Comparison of ENCODE assay signal across 8 cellular contexts in the genomic region with DNA sequence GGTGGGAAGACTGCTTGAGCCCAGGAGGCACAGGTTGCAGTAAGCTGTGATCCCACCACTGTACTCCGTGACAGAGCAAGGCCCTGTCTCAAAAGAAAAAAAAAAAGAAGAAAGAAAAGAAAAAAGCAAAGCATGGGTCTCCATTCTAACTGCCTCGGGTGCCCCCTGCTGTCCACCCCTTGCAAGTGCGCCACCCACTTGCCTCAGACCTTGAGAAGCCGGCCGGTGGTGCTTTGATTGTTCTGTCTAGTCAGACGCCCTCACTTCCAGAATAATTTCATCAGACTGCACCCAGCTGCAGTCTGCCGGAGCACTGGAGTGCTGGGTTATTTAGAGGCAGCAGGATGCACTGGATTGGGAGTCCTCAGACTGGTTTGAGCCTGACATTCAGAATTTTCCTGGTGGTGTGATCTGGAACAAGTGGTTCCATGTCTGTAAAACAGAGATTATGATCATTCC. TPM values are rescaled to one million over a fixed set of nuclear protein-coding genes. Genes with fewer than 3 reads are reported as not detected.
DNase-seq lines count a peak whose midpoint lies in the region; ATAC-seq and TF ChIP-seq lines count a peak whose summit lies in the region.

No MANE protein-coding gene starts in this region.

- WGBS in lower leg skin, 2 donors: 1 to 5% methylated on average over 7 of the region's 7 CpGs

- peak; percentile 89 for TF ChIP-seq CTCF in CD4-positive, alpha-beta T cell (IDR thresholded peaks at IDR 0.05)
- TF ChIP-seq CTCF in choroid plexus epithelial cell (conservative IDR thresholded peaks at IDR 0.05; ENCODE audit: low read depth, low read length) (peak; percentile 92), lower leg skin (IDR thresholded peaks at IDR 0.05) (peak in 1 of 3 donors; percentile 64)

- H3K9me3 Mint-ChIP-seq in CD4-positive, alpha-beta T cell: no peaks in the 10 kb centered on the region
- H3K9me3 Mint-ChIP-seq in activated CD4-positive, alpha-beta T cell treated with anti-CD3 and anti-CD28 coated beads, Interleukin-2, amount 10 ng/mL, durations not matched to agents 24 days and 14 days: no peaks in the 10 kb centered on the region

- intact Hi-C loops in CD4-positive, alpha-beta T cell (cut with DNase I, micrococcal nuclease): loop anchor here (1.0 to 10.0 kb wide), 4 partner anchors 237 to 269 kb away; no protein-coding TSS in a partner anchor
- intact Hi-C loops in activated CD4-positive, alpha-beta T cell treated with anti-CD3 and anti-CD28 coated beads, Interleukin-2, amount 10 ng/mL, durations not matched to agents 24 days and 14 days (cut with micrococcal nuclease): loop anchor here (1.0 kb wide), 3 partner anchors 61 to 270 kb away; no protein-coding TSS in a partner anchor
- intact Hi-C loops in lower leg skin (cut with DNase I; ENCODE audit: low total_unique reads): no loop called here

- peak; percentile 58 to 78 (median 68) for DNase-seq in CD4-positive, alpha-beta T cell
- DNase-seq in NCI-H524 treated with DMSO at 0.1 percent for 48 hours (lab: John Stamatoyannopoulos, UW) (peak; percentile 37), choroid plexus epithelial cell (ENCODE audit: low read depth) (peak; percentile 89), lower leg skin (ENCODE audit: low spot score in 2 of 2) (peak; percentile 58 to 93)
- peak; percentile 93 for DNase-seq in activated CD4-positive, alpha-beta T cell treated with anti-CD3 and anti-CD28 coated beads, Interleukin-2, amount 10 ng/mL, durations not matched to agents 24 days and 14 days
- peak; percentile 60 to 74 (median 72) for DNase-seq in stimulated activated CD4-positive, alpha-beta T cell treated with anti-CD3 and anti-CD28 coated beads, TNF-alpha, amount 100 ng/mL, for 48 hours (ENCODE audit: low read depth in 3 of 3)

- H3K27me3 Mint-ChIP-seq in CD4-positive, alpha-beta T cell: peaks cover 10% of the 10 kb centered on the region
- H3K27me3 Mint-ChIP-seq in activated CD4-positive, alpha-beta T cell treated with anti-CD3 and anti-CD28 coated beads, Interleukin-2, amount 10 ng/mL, durations not matched to agents 24 days and 14 days: peaks cover 18% of the 10 kb centered on the region

- H3K27ac Mint-ChIP-seq in CD4-positive, alpha-beta T cell: no peak overlapping the region
- H3K27ac Mint-ChIP-seq in activated CD4-positive, alpha-beta T cell treated with anti-CD3 and anti-CD28 coated beads, Interleukin-2, amount 10 ng/mL, durations not matched to agents 24 days and 14 days: no peak overlapping the region

- no peak overlapping the region for H3K4me3 Mint-ChIP-seq in CD4-positive, alpha-beta T cell
- H3K4me3 Mint-ChIP-seq in activated CD4-positive, alpha-beta T cell treated with anti-CD3 and anti-CD28 coated beads, Interleukin-2, amount 10 ng/mL, durations not matched to agents 24 days and 14 days: no peak overlapping the region

- no peak for TF ChIP-seq POLR2A in lower leg skin (IDR thresholded peaks at IDR 0.05)

- peak; percentile 99 for ATAC-seq in CD4-positive, alpha-beta T cell (ENCODE audit: poor library complexity)
- ATAC-seq in HG02642 (IDR thresholded peaks at IDR 0.05; ENCODE audit: poor library complexity, unreplicated experiment) (peak; percentile 62), GM18511 (IDR thresholded peaks at IDR 0.05; ENCODE audit: unreplicated experiment) (no peak)

- no peaks in the 10 kb centered on the region for H3K36me3 Mint-ChIP-seq in CD4-positive, alpha-beta T cell (ENCODE audit: low read depth)
- no peaks in the 10 kb centered on the region for H3K36me3 Mint-ChIP-seq in activated CD4-positive, alpha-beta T cell treated with anti-CD3 and anti-CD28 coated beads, Interleukin-2, amount 10 ng/mL, durations not matched to agents 24 days and 14 days (ENCODE audit: low read depth)

- no peak overlapping the region for H3K4me3 ChIP-seq in choroid plexus epithelial cell (ENCODE audit: low read depth, low read length)
- H3K4me3 ChIP-seq in lower leg skin (ENCODE audit: low read depth, poor library complexity, severe bottlenecking): no peak overlapping the region

- POLR2A ChIA-PET in CD4-positive, alpha-beta T cell (lab: Charles Lee): interaction anchor here (0.6 kb wide), 1 partner anchor 18 kb away, joined by 3 read pairs; the partner anchor contains the start of gene TM9SF4

- CTCF ChIA-PET in CD4-positive, alpha-beta T cell (lab: Charles Lee): interaction anchor here (1.3 kb wide), 1 partner anchor 10 kb away, joined by 6 read pairs; no protein-coding TSS in a partner anchor

- no peaks in the 10 kb centered on the region for H3K4me1 Mint-ChIP-seq in CD4-positive, alpha-beta T cell (ENCODE audit: low read depth)
- peaks cover 2% of the 10 kb centered on the region for H3K4me1 Mint-ChIP-seq in activated CD4-positive, alpha-beta T cell treated with anti-CD3 and anti-CD28 coated beads, Interleukin-2, amount 10 ng/mL, durations not matched to agents 24 days and 14 days

- H3K27ac ChIP-seq in CD4-positive, alpha-beta T cell (ENCODE audit: low read depth, low read length): no peak overlapping the region

- no peaks in the 10 kb centered on the region for H3K27me3 ChIP-seq in CD4-positive, alpha-beta T cell (ENCODE audit: control insufficient read depth, insufficient read depth, low read length)

- no peaks in the 10 kb centered on the region for H3K9me3 ChIP-seq in CD4-positive, alpha-beta T cell (ENCODE audit: control insufficient read depth, low read length)

RNA-seq across cellular contexts. Expression of gene TM9SF4, which starts 17.6 kb away (rescaled TPM):
- 10 to 100 TPM; 22.4 to 24.5 TPM for total RNA-seq in CD4-positive, alpha-beta T cell
- total RNA-seq in activated CD4-positive, alpha-beta T cell treated with anti-CD3 and anti-CD28 coated beads, Interleukin-2, amount 10 ng/mL, durations not matched to agents 24 days and 14 days: 48.9 and 49.8 TPM in 2 replicates
- total RNA-seq in lower leg skin: 10 to 100 TPM; 42.2 to 49.5 (median 47.3) TPM

RNA-seq across cellular contexts. Expression of gene HCK, which starts 39.9 kb away (rescaled TPM):
- 1 to 10 TPM in 1 of 2 experiments, under 1 TPM in 1; 0.67 to 1.0 TPM for total RNA-seq in CD4-positive, alpha-beta T cell
- total RNA-seq in activated CD4-positive, alpha-beta T cell treated with anti-CD3 and anti-CD28 coated beads, Interleukin-2, amount 10 ng/mL, durations not matched to agents 24 days and 14 days: not detected in 2 replicates
- total RNA-seq in lower leg skin: 10 to 100 TPM in 1 of 4 donors, 1 to 10 TPM in 3; 7.0 to 10.2 (median 8.7) TPM

Comparison
In these comparisons a context has a peak if more than half of its experiments do, and no peak if none do; other contexts are left out.
1. DNase-seq: peak in every context shown above with its lines; median percentile 93 in activated CD4-positive, alpha-beta T cell treated with anti-CD3 and anti-CD28 coated beads, Interleukin-2, amount 10 ng/mL, durations not matched to agents 24 days and 14 days; 89 in choroid plexus epithelial cell; 76 in lower leg skin; 72 in stimulated activated CD4-positive, alpha-beta T cell treated with anti-CD3 and anti-CD28 coated beads, TNF-alpha, amount 100 ng/mL, for 48 hours; 68 in CD4-positive, alpha-beta T cell; 37 in NCI-H524 treated with DMSO at 0.1 percent for 48 hours.